ENCODE assay signal across 33 cellular contexts in the genomic region with DNA sequence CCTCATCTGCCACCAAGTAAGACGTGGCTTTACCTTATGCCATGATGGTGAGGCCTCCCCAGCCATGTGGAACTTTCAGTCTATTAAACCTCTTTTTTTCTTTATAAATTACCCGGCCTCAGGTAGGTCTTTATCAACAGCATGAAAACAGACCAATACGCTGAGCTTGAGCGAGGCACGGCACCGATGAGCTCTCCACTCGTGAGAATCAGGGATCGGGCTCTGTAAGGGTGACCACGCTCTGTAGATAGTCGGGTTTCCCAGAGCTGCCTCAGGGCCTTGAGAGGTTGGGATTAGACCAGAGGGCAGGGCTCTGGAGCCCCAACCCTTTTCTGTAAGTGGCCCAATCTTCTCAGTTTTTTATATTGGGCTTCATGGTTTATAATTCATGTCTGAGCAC.
"Had no signal": no experiment of that assay in that cellular context is flagged by ENCODE, and none has a peak within 500 bp of the region (broad histone marks: within the 10 kb centered on the region; RNA-seq: fewer than 3 reads in every experiment).

No MANE protein-coding gene starts in this region.

- H3K4me1 Mint-ChIP-seq: activated B cell treated with CpG ODN at 0.5 μM for 24 hours had no signal

- H3K27ac ChIP-seq: ascending aorta, cardiac muscle cell, VCaP had no signal

- H3K9me3 ChIP-seq: ascending aorta had no signal

- H3K27me3 Mint-ChIP-seq: activated CD4-positive, alpha-beta T cell treated with anti-CD3 and anti-CD28 coated beads, Interleukin-2, amount 10 ng/mL, durations not matched to agents 24 days and 14 days; activated CD8-positive, alpha-beta T cell treated with anti-CD3 and anti-CD28 coated beads for 36 hours; activated naive CD4-positive, alpha-beta T cell treated with anti-CD3 and anti-CD28 coated beads, Interleukin-2, amount 50 U/mL, for 24 hours; activated naive CD8-positive, alpha-beta T cell; activated naive CD8-positive, alpha-beta T cell treated with anti-CD3 and anti-CD28 coated beads, Interleukin-2, amount 10 ng/mL, durations not matched to agents 7 days and 5 days had no signal

- H3K4me1 ChIP-seq: ascending aorta had no signal

- H3K4me3 ChIP-seq: ascending aorta, cardiac muscle cell had no signal

- H3K36me3 ChIP-seq: ascending aorta, cardiac muscle cell had no signal

- ATAC-seq: activated naive CD8-positive, alpha-beta T cell treated with anti-CD3 and anti-CD28 coated beads, Interleukin-2, amount 50 U/mL, for 24 hours had no signal

- H3K27me3 ChIP-seq: ascending aorta, cardiac muscle cell had no signal

- H3K9me3 Mint-ChIP-seq: activated B cell treated with CpG ODN at 0.5 μM for 24 hours; activated CD4-positive, alpha-beta memory T cell treated with anti-CD3 and anti-CD28 coated beads for 36 hours; activated CD4-positive, alpha-beta T cell treated with anti-CD3 and anti-CD28 coated beads, Interleukin-2, amount 10 ng/mL, durations not matched to agents 24 days and 14 days; activated CD8-positive, alpha-beta T cell treated with anti-CD3 and anti-CD28 coated beads for 36 hours; activated naive CD4-positive, alpha-beta T cell treated with anti-CD3 and anti-CD28 coated beads, Interleukin-2, amount 50 U/mL, for 24 hours; activated naive CD8-positive, alpha-beta T cell treated with anti-CD3 and anti-CD28 coated beads, Interleukin-2, amount 10 ng/mL, durations not matched to agents 7 days and 5 days; activated naive CD8-positive, alpha-beta T cell treated with anti-CD3 and anti-CD28 coated beads, Interleukin-2, amount 50 U/mL, for 24 hours; activated T-helper 2 cell treated with anti-CD3 and anti-CD28 coated beads, Interferon-gamma antibody, Interleukin-2, Interleukin-4, amounts not matched to agents 10 μg/mL and 5 μg/mL and 100 μg/mL, durations not matched to agents 14 hours and 24 hours and 36 hours; T-helper 1 cell treated with Interleukin-12 subunit alpha and Interleukin-12 subunit beta and Interleukin-4 antibody, amounts not matched to agents 30 μg/mL and 1 μg/mL, for 36 hours; T-helper 2 cell treated with Interferon-gamma antibody and Interleukin-4, amounts not matched to agents 5 μg/mL and 100 μg/mL, for 36 hours had no signal

- H3K4me3 Mint-ChIP-seq: activated B cell treated with CpG ODN at 0.5 μM for 24 hours; activated CD4-positive, alpha-beta memory T cell treated with anti-CD3 and anti-CD28 coated beads for 36 hours; activated CD4-positive, alpha-beta T cell treated with anti-CD3 and anti-CD28 coated beads, Interleukin-2, amount 10 ng/mL, durations not matched to agents 24 days and 14 days; activated CD8-positive, alpha-beta T cell treated with anti-CD3 and anti-CD28 coated beads for 36 hours; activated naive CD4-positive, alpha-beta T cell treated with anti-CD3 and anti-CD28 coated beads, Interleukin-2, amount 50 U/mL, for 24 hours; activated naive CD8-positive, alpha-beta T cell; activated naive CD8-positive, alpha-beta T cell treated with anti-CD3 and anti-CD28 coated beads, Interleukin-2, amount 10 ng/mL, durations not matched to agents 7 days and 5 days; activated naive CD8-positive, alpha-beta T cell treated with anti-CD3 and anti-CD28 coated beads, Interleukin-2, amount 50 U/mL, for 24 hours; brain; central memory CD8-positive, alpha-beta T cell; T-helper 1 cell treated with Interleukin-12 subunit alpha and Interleukin-12 subunit beta and Interleukin-4 antibody, amounts not matched to agents 30 μg/mL and 1 μg/mL, for 36 hours; T-helper 2 cell treated with Interferon-gamma antibody and Interleukin-4, amounts not matched to agents 5 μg/mL and 100 μg/mL, for 36 hours had no signal

- H3K36me3 Mint-ChIP-seq: activated CD4-positive, alpha-beta memory T cell treated with anti-CD3 and anti-CD28 coated beads for 36 hours; activated naive CD4-positive, alpha-beta T cell treated with anti-CD3 and anti-CD28 coated beads, Interleukin-2, amount 50 U/mL, for 24 hours; activated naive CD8-positive, alpha-beta T cell; activated naive CD8-positive, alpha-beta T cell treated with anti-CD3 and anti-CD28 coated beads, Interleukin-2, amount 10 ng/mL, durations not matched to agents 7 days and 5 days; brain had no signal

- H3K27ac Mint-ChIP-seq: activated B cell treated with CpG ODN at 0.5 μM for 24 hours; activated CD4-positive, alpha-beta memory T cell treated with anti-CD3 and anti-CD28 coated beads for 36 hours; activated CD4-positive, alpha-beta T cell treated with anti-CD3 and anti-CD28 coated beads, Interleukin-2, amount 10 ng/mL, durations not matched to agents 24 days and 14 days; activated CD8-positive, alpha-beta T cell treated with anti-CD3 and anti-CD28 coated beads for 36 hours; activated naive CD4-positive, alpha-beta T cell treated with anti-CD3 and anti-CD28 coated beads, Interleukin-2, amount 50 U/mL, for 24 hours; activated naive CD8-positive, alpha-beta T cell treated with anti-CD3 and anti-CD28 coated beads, Interleukin-2, amount 10 ng/mL, durations not matched to agents 7 days and 5 days; activated naive CD8-positive, alpha-beta T cell treated with anti-CD3 and anti-CD28 coated beads, Interleukin-2, amount 50 U/mL, for 24 hours; activated T-helper 2 cell treated with anti-CD3 and anti-CD28 coated beads, Interferon-gamma antibody, Interleukin-2, Interleukin-4, amounts not matched to agents 10 μg/mL and 5 μg/mL and 100 μg/mL, durations not matched to agents 14 hours and 24 hours and 36 hours; T-helper 1 cell treated with Interleukin-12 subunit alpha and Interleukin-12 subunit beta and Interleukin-4 antibody, amounts not matched to agents 30 μg/mL and 1 μg/mL, for 36 hours; T-helper 2 cell treated with Interferon-gamma antibody and Interleukin-4, amounts not matched to agents 5 μg/mL and 100 μg/mL, for 36 hours had no signal

- DNase-seq: activated B cell treated with CpG ODN at 0.5 μM for 24 hours; activated CD4-positive, alpha-beta memory T cell treated with anti-CD3 and anti-CD28 coated beads for 36 hours; activated CD4-positive, alpha-beta T cell treated with anti-CD3 and anti-CD28 coated beads for 4 hours; activated CD4-positive, alpha-beta T cell treated with anti-CD3 and anti-CD28 coated beads, Interleukin-2, amount 10 ng/mL, durations not matched to agents 24 days and 14 days; activated CD4-positive, alpha-beta T cell treated with anti-CD3 and anti-CD28 coated beads, Interleukin-2, amount 50 U/mL, for 1 hour; activated CD4-positive, alpha-beta T cell treated with anti-CD3 and anti-CD28 coated beads, Interleukin-2, amount 50 U/mL, for 4 hours; activated CD4-positive, CD25-positive, alpha-beta regulatory T cell treated with anti-CD3 and anti-CD28 coated beads, Interleukin-2, amount 50 U/mL, for 72 hours; activated CD8-positive, alpha-beta memory T cell treated with anti-CD3 and anti-CD28 coated beads, Interleukin-2, amount 50 U/mL, for 4 hours; activated CD8-positive, alpha-beta T cell treated with anti-CD3 and anti-CD28 coated beads for 36 hours; activated effector memory CD4-positive, alpha-beta T cell treated with Interleukin-2 at 50 U/mL for 16 hours; activated gamma-delta T cell; activated naive CD4-positive, alpha-beta T cell treated with Interleukin-2 at 50 U/mL for 16 hours; activated naive CD8-positive, alpha-beta T cell treated with anti-CD3 and anti-CD28 coated beads, Interleukin-2, amount 10 ng/mL, durations not matched to agents 7 days and 5 days; activated naive CD8-positive, alpha-beta T cell treated with anti-CD3 and anti-CD28 coated beads, Interleukin-2, amount 50 U/mL, for 24 hours; activated T-cell treated with anti-CD3 and anti-CD28 coated beads for 4 hours; activated T-cell treated with anti-CD3 and anti-CD28 coated beads, Interleukin-2, amount 50 U/mL, for 1 hour; activated T-cell treated with anti-CD3 and anti-CD28 coated beads, Interleukin-2, amount 50 U/mL, for 48 hours; amygdala; anterior cingulate cortex; caudate nucleus; cerebellar nuclear complex; T-helper 1 cell; T-helper 9 cell had no signal
